Comparison of ENCODE assay signal across 2 cellular contexts in the genomic region with DNA sequence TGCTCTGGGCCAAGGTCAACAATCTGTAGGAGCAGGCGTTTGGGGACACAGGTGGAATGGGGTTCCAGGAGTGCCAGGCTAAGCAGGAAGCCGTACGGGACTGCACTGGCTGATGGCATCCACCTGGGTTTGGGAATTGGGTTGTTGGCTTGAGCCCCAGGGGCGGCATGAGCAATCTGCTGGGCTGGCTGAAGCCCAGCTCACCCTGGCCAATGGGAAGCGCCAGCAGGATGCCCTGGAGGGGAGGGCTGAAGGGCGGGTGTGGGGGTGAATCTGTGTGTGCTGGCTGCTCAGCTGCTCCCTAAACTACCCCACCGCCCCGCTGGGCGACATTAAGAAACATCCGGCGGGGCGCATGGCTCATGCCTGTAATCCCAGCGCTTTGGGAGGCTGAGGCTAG.
TF ChIP-seq lines count a peak whose summit lies in the region.

No MANE protein-coding gene starts in this region.

TF ChIP-seq in IMR-90, 13 proteins besides CTCF, POLR2A, EP300 and RAD21:
- no peak for TF ChIP-seq MAFK (IDR thresholded peaks at IDR 0.05; ENCODE audit: low read depth, low read length)
- TF ChIP-seq SMC3 (IDR thresholded peaks at IDR 0.05; ENCODE audit: low read depth, low read length) = no peak
- TF ChIP-seq USF2 (IDR thresholded peaks at IDR 0.05; ENCODE audit: low read depth, low read length) = no peak
- no peak for TF ChIP-seq FOS (IDR thresholded peaks at IDR 0.05; ENCODE audit: low read depth, low read length)
- TF ChIP-seq NFE2L2 (IDR thresholded peaks at IDR 0.05; ENCODE audit: low read depth, low read length) = no peak
- no peak for TF ChIP-seq CEBPB (IDR thresholded peaks at IDR 0.05; ENCODE audit: low read depth, low read length)
- TF ChIP-seq CHD1 (IDR thresholded peaks at IDR 0.05; ENCODE audit: low read depth, low read length) = no peak
- TF ChIP-seq MXI1 (IDR thresholded peaks at IDR 0.05; ENCODE audit: borderline replicate concordance, low read depth, low read length) = no peak
- TF ChIP-seq RCOR1 (IDR thresholded peaks at IDR 0.05; ENCODE audit: insufficient replicate concordance, low read length) = no peak
- TF ChIP-seq RFX5 (IDR thresholded peaks at IDR 0.05; ENCODE audit: low read depth, low read length) = no peak
- TF ChIP-seq BHLHE40 (IDR thresholded peaks at IDR 0.05; ENCODE audit: low read depth, low read length) = no peak
- no peak for TF ChIP-seq ELK1 (IDR thresholded peaks at IDR 0.05; ENCODE audit: borderline replicate concordance, low read depth, low read length)
- TF ChIP-seq MAZ (IDR thresholded peaks at IDR 0.05; ENCODE audit: borderline replicate concordance, low read depth, low read length) = no peak

TF ChIP-seq in GM23338, 12 proteins besides CTCF, POLR2A, EP300 and RAD21:
- no peak for TF ChIP-seq POLR2AphosphoS5 (IDR thresholded peaks at IDR 0.05; ENCODE audit: low read depth)
- no peak for TF ChIP-seq CREB1 (CRISPR knock-in tag; IDR thresholded peaks at IDR 0.05; ENCODE audit: low read depth)
- TF ChIP-seq, protein P1, sequence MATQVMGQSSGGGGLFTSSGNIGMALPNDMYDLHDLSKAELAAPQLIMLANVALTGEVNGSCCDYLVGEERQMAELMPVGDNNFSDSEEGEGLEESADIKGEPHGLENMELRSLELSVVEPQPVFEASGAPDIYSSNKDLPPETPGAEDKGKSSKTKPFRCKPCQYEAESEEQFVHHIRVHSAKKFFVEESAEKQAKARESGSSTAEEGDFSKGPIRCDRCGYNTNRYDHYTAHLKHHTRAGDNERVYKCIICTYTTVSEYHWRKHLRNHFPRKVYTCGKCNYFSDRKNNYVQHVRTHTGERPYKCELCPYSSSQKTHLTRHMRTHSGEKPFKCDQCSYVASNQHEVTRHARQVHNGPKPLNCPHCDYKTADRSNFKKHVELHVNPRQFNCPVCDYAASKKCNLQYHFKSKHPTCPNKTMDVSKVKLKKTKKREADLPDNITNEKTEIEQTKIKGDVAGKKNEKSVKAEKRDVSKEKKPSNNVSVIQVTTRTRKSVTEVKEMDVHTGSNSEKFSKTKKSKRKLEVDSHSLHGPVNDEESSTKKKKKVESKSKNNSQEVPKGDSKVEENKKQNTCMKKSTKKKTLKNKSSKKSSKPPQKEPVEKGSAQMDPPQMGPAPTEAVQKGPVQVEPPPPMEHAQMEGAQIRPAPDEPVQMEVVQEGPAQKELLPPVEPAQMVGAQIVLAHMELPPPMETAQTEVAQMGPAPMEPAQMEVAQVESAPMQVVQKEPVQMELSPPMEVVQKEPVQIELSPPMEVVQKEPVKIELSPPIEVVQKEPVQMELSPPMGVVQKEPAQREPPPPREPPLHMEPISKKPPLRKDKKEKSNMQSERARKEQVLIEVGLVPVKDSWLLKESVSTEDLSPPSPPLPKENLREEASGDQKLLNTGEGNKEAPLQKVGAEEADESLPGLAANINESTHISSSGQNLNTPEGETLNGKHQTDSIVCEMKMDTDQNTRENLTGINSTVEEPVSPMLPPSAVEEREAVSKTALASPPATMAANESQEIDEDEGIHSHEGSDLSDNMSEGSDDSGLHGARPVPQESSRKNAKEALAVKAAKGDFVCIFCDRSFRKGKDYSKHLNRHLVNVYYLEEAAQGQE (IDR thresholded peaks at IDR 0.05; ENCODE audit: unreplicated experiment) = no peak
- no peak for TF ChIP-seq ZNF462 (CRISPR knock-in tag; IDR thresholded peaks at IDR 0.05)
- no peak for TF ChIP-seq STAT1 (IDR thresholded peaks at IDR 0.05; ENCODE audit: unreplicated experiment)
- no peak for TF ChIP-seq ETS1 (IDR thresholded peaks at IDR 0.05)
- no peak for TF ChIP-seq EZH2phosphoT487 (IDR thresholded peaks at IDR 0.05; ENCODE audit: unreplicated experiment)
- TF ChIP-seq NANOG (IDR thresholded peaks at IDR 0.05; ENCODE audit: borderline replicate concordance) = no peak
- TF ChIP-seq EZH2 (IDR thresholded peaks at IDR 0.05; ENCODE audit: low read depth, unreplicated experiment) = no peak
